In the genomic region with DNA sequence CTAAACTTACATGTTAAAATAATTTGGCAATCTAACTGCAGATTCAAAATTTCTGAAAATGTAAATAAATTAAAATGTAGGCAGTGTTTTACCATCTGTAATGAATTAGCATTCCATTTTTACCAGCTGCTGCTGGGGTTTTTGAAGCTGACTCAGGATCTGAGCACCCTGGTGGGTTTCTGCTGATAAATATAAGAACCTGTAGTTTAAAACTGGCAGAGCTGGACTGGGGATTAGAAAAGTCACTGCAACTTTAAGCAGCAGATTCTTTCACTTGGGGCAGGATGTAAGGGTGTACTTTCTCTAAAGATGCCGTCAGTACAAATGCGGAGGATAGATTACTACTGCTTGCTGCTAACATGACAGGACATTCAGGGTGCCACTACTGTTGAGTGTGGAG, we compare ENCODE assay signal across 9 cellular contexts.
DNase-seq lines count a peak whose midpoint lies in the region; ATAC-seq, FAIRE-seq and TF ChIP-seq lines count a peak whose summit lies in the region.
"Had no signal": no experiment of that assay in that cellular context is flagged by ENCODE, and none has a peak within 500 bp of the region (broad histone marks: within the 10 kb centered on the region; RNA-seq: fewer than 3 reads in every experiment).

No MANE protein-coding gene starts in this region.

- TF ChIP-seq RAD21 in H1 (IDR thresholded peaks at IDR 0.05 in 1 of 2, conservative IDR thresholded peaks at IDR 0.05 in 1 of 2; ENCODE audit: low read depth in 2 of 2, low read length in 2 of 2), result no peak

- H2BK12ac ChIP-seq in H1 (ENCODE audit: low read depth, low read length), result no peak overlapping the region

- H3F3A ChIP-seq in neural progenitor cell (ENCODE audit: low read depth), result no peaks in the 10 kb centered on the region

- peaks cover 41% of the 10 kb centered on the region for H3K4me1 Mint-ChIP-seq in neural progenitor cell
- peaks cover 10% of the 10 kb centered on the region for H3K4me1 Mint-ChIP-seq in activated T-cell treated with anti-CD3 and anti-CD28 coated beads, Interleukin-2, amount 50 U/mL, for 4 hours (ENCODE audit: low read depth)

- H3K79me2 ChIP-seq in H1 (ENCODE audit: control insufficient read depth in 1 of 2, insufficient read depth in 2 of 2, low read length in 2 of 2), result no peaks in the 10 kb centered on the region
- no peaks in the 10 kb centered on the region for H3K79me2 ChIP-seq in neural progenitor cell (ENCODE audit: low read depth)

- H3K56ac ChIP-seq in H1 (replicated peaks; ENCODE audit: insufficient read length, low read depth, low read length), result no peak overlapping the region

- H3K27ac ChIP-seq in H1 (ENCODE audit: low read depth, low read length) (no peak overlapping the region), neural progenitor cell (no peak overlapping the region)

- no peaks in the 10 kb centered on the region for H3K27me3 ChIP-seq in MG63
- H3K27me3 ChIP-seq in H1 (replicated peaks in 1 of 4; ENCODE audit: control insufficient read depth in 3 of 4, extremely low read depth in 1 of 4, insufficient read depth in 3 of 4, low read length in 3 of 4), result no peaks in the 10 kb centered on the region
- H3K27me3 ChIP-seq in neural progenitor cell, result no peaks in the 10 kb centered on the region

- H3K23me2 ChIP-seq in H1 (ENCODE audit: low read depth, low read length), result no peaks in the 10 kb centered on the region

- H2BK20ac ChIP-seq in H1 (ENCODE audit: low read length), result no peak overlapping the region

- H3K4me1 ChIP-seq in H1 (replicated peaks in 1 of 4; ENCODE audit: control insufficient read depth in 3 of 4, insufficient read depth in 4 of 4, low read length in 3 of 4) (peaks cover 2 to 18% (median 9%) of the 10 kb centered on the region in 4 experiments; a peak in 5 of 7 replicates), neural progenitor cell (peaks cover 26% of the 10 kb centered on the region)

- H3K9ac ChIP-seq in H1 (replicated peaks in 1 of 4; ENCODE audit: extremely low read depth in 1 of 4, low read depth in 3 of 4, low read length in 3 of 4) (no peak overlapping the region), neural progenitor cell (no peak overlapping the region)

- H3K14ac ChIP-seq in H1 (ENCODE audit: insufficient read length), result no peak overlapping the region

- CTCF ChIA-PET in H1 (lab: Charles Lee; ENCODE audit: partially characterized antibody), result interaction anchor here (1.2 to 1.5 kb wide), 3 partner anchors 255 to 713 kb away, joined by 3 to 6 read pairs (median 3); no protein-coding TSS in a partner anchor

- peaks cover 3% of the 10 kb centered on the region for H3K27me3 Mint-ChIP-seq in neural progenitor cell (ENCODE audit: insufficient read depth, low read depth)
- no peaks in the 10 kb centered on the region for H3K27me3 Mint-ChIP-seq in activated T-cell treated with anti-CD3 and anti-CD28 coated beads, Interleukin-2, amount 50 U/mL, for 4 hours (ENCODE audit: low read depth)

- TF ChIP-seq CTCF in H1 (IDR thresholded peaks at IDR 0.05; ENCODE audit: control extremely low read depth in 1 of 3, insufficient read depth in 1 of 3, low read depth in 1 of 3, low read length in 3 of 3), result no peak
- TF ChIP-seq CTCF in neural progenitor cell (IDR thresholded peaks at IDR 0.05), result no peak

- H3K4me3 ChIP-seq in MG63, result no peak overlapping the region
- no peak overlapping the region for H3K4me3 ChIP-seq in H1 (ENCODE audit: extremely low read depth in 1 of 4, insufficient read depth in 2 of 4, low read depth in 3 of 4, low read length in 4 of 4)
- H3K4me3 ChIP-seq in neural progenitor cell, result no peak overlapping the region

- TF ChIP-seq EP300 in H1 (IDR thresholded peaks at IDR 0.05; ENCODE audit: borderline replicate concordance in 1 of 2, low read depth in 2 of 2, low read length in 2 of 2), result no peak

- POLR2A ChIA-PET in H1 (lab: Charles Lee; ENCODE audit: partially characterized antibody), result no interaction called here

- ATAC-seq in activated T-cell treated with anti-CD3 and anti-CD28 coated beads, Interleukin-2, amount 50 U/mL, for 4 hours, result no peak

- H4K91ac ChIP-seq in H1 (replicated peaks; ENCODE audit: insufficient read length, low read length), result peak overlapping the region; percentile 34

- no peak overlapping the region; the same call in 1 of the 2 replicates for H2BK5ac ChIP-seq in H1 (ENCODE audit: low read depth, low read length)

- TF ChIP-seq POLR2A in H1 (IDR thresholded peaks at IDR 0.05; ENCODE audit: control extremely low read depth in 1 of 2, low read depth in 2 of 2, low read length in 2 of 2), result no peak

- peak; percentile 81 for DNase-seq in EL
- peak; percentile 30 for DNase-seq in MG63
- DNase-seq in H1 (ENCODE audit: low read depth in 1 of 2, low spot score in 2 of 2), result no peak
- DNase-seq in neural progenitor cell (ENCODE audit: low spot score), result peak; percentile 34
- DNase-seq in T1000 (lab: John Stamatoyannopoulos, UW), result no peak
- DNase-seq in activated T-cell treated with anti-CD3 and anti-CD28 coated beads, Interleukin-2, amount 50 U/mL, for 4 hours, result no peak
- no peak for DNase-seq in midbrain (lab: John Stamatoyannopoulos, UW)
- no peak for DNase-seq in NCI-H128 (lab: John Stamatoyannopoulos, UW; ENCODE audit: unreplicated experiment)
- DNase-seq: anterior cingulate cortex had no signal

- no peak for FAIRE-seq in H1 (lab: Jason Lieb, UNC)

- no peaks in the 10 kb centered on the region for H4K20me1 ChIP-seq in H1 (replicated peaks in 1 of 2; ENCODE audit: control insufficient read depth in 1 of 2, insufficient read depth in 2 of 2, low read length in 2 of 2)
- H4K20me1 ChIP-seq in neural progenitor cell (ENCODE audit: low read depth), result no peaks in the 10 kb centered on the region

- H3K4ac ChIP-seq in H1 (replicated peaks; ENCODE audit: insufficient read length, low read depth, low read length), result no peak overlapping the region

- no peak overlapping the region for H2AK5ac ChIP-seq in H1 (ENCODE audit: low read depth, low read length)

- no peak overlapping the region for H3K23ac ChIP-seq in H1 (ENCODE audit: insufficient read length)

- no peak overlapping the region for H3K4me3 Mint-ChIP-seq in neural progenitor cell
- no peak overlapping the region for H3K4me3 Mint-ChIP-seq in activated T-cell treated with anti-CD3 and anti-CD28 coated beads, Interleukin-2, amount 50 U/mL, for 4 hours

- no peaks in the 10 kb centered on the region for H3K36me3 Mint-ChIP-seq in neural progenitor cell
- H3K36me3 Mint-ChIP-seq in activated T-cell treated with anti-CD3 and anti-CD28 coated beads, Interleukin-2, amount 50 U/mL, for 4 hours (ENCODE audit: insufficient read depth), result peaks cover 30% of the 10 kb centered on the region

- no peaks in the 10 kb centered on the region for H3K36me3 ChIP-seq in MG63
- no peaks in the 10 kb centered on the region for H3K36me3 ChIP-seq in H1 (ENCODE audit: control insufficient read depth in 2 of 4, insufficient read depth in 4 of 4, low read length in 3 of 4)
- H3K36me3 ChIP-seq in neural progenitor cell, result no peaks in the 10 kb centered on the region

- H3K79me1 ChIP-seq in H1 (ENCODE audit: low read depth, low read length), result no peaks in the 10 kb centered on the region

- H3K4me2 ChIP-seq in H1 (ENCODE audit: insufficient read depth in 1 of 2, low read depth in 2 of 2, low read length in 2 of 2), result 0 out of 4 replicates have a peak overlapping the region, but pooled peaks of 1 of the 2 experiments have one; percentile 3
- peak overlapping the region; percentile 10 for H3K4me2 ChIP-seq in neural progenitor cell

- H3K9me3 ChIP-seq in MG63 (no peaks in the 10 kb centered on the region), H1 (ENCODE audit: insufficient read depth in 2 of 2, low read depth in 1 of 2, low read length in 1 of 2) (no peaks in the 10 kb centered on the region), neural progenitor cell (ENCODE audit: low read depth) (no peaks in the 10 kb centered on the region)

- H4K8ac ChIP-seq in H1 (ENCODE audit: extremely low read depth, insufficient read depth, low read length), result no peak overlapping the region

- no peak overlapping the region for H4K5ac ChIP-seq in H1 (ENCODE audit: insufficient read length, low read depth, low read length)

- 70% methylated on average over 2 of the region's 2 CpGs; no CpG with 5 or more reads in 1 of the 2 experiments for WGBS in H1 (ENCODE audit: extremely low coverage in 1 of 2, insufficient coverage in 1 of 2, insufficient read length in 1 of 2, insufficient replicate concordance in 2 of 2, low coverage in 1 of 2, low lambda C conversion rate in 2 of 2, missing lambda C conversion rate in 1 of 2), 2 experiments

- no peak overlapping the region for H2AFZ ChIP-seq in H1 (ENCODE audit: low read length)
- no peak overlapping the region for H2AFZ ChIP-seq in neural progenitor cell (replicated peaks)

- H2BK120ac ChIP-seq in H1 (replicated peaks; ENCODE audit: low read depth, low read length), result no peak overlapping the region

- no peak overlapping the region for H3K18ac ChIP-seq in H1 (ENCODE audit: extremely low read depth, low read length)

- H3K9me3 Mint-ChIP-seq in neural progenitor cell, result no peaks in the 10 kb centered on the region
- H3K9me3 Mint-ChIP-seq in activated T-cell treated with anti-CD3 and anti-CD28 coated beads, Interleukin-2, amount 50 U/mL, for 4 hours, result peaks cover 3% of the 10 kb centered on the region

- peak overlapping the region; percentile 39 for H3K27ac Mint-ChIP-seq in neural progenitor cell

- no peak overlapping the region for H2BK15ac ChIP-seq in H1 (ENCODE audit: low read length)

TF ChIP-seq in H1, 55 proteins besides CTCF, POLR2A, EP300 and RAD21:
- TF ChIP-seq TCF12 (IDR thresholded peaks at IDR 0.05; ENCODE audit: low read depth, low read length) (no peak), ASH2L (IDR thresholded peaks at IDR 0.05; ENCODE audit: low read length) (no peak), NRF1 (IDR thresholded peaks at IDR 0.05; ENCODE audit: low read depth, low read length) (no peak), ZNF274 (IDR thresholded peaks at IDR 0.05; ENCODE audit: borderline replicate concordance, extremely low read depth, low read length) (no peak), SRF (IDR thresholded peaks at IDR 0.05; ENCODE audit: low read depth, low read length) (no peak), RNF2 (IDR thresholded peaks at IDR 0.05; ENCODE audit: borderline replicate concordance, low read depth, low read length, missing control alignments, poor library complexity, severe bottlenecking) (no peak), GTF2F1 (IDR thresholded peaks at IDR 0.05; ENCODE audit: borderline replicate concordance, low read depth, low read length) (no peak), TBP (IDR thresholded peaks at IDR 0.05; ENCODE audit: low read depth, low read length) (no peak), KDM5A (IDR thresholded peaks at IDR 0.05; ENCODE audit: low read length) (no peak)

Comparison
In these comparisons a context has a peak if more than half of its experiments do, and no peak if none do; other contexts are left out.
1. DNase-seq: peak in EL (single experiment), MG63 (single experiment) and neural progenitor cell (single experiment); none in H1 (0 of 2), T1000 (single experiment), activated T-cell treated with anti-CD3 and anti-CD28 coated beads, Interleukin-2, amount 50 U/mL, for 4 hours (single experiment), midbrain (single experiment) and NCI-H128 (single experiment).